Comparison of ENCODE assay signal across 8 cellular contexts in genomic region chr4:22237155-22237751, GRCh38.
A peak's percentile ranks its signal among the peaks of the same experiment; 100 is the strongest.
DNase-seq lines count a peak whose midpoint lies in the region; ATAC-seq and TF ChIP-seq lines count a peak whose summit lies in the region.

No MANE protein-coding gene starts in this region.

- TF ChIP-seq POLR2A in gastroesophageal sphincter (IDR thresholded peaks at IDR 0.05) = no peak

- H3K4me3 Mint-ChIP-seq in T-helper 2 cell treated with Interferon-gamma antibody and Interleukin-4, amounts not matched to agents 5 μg/mL and 100 μg/mL, for 36 hours = peak overlapping the region; percentile 70
- H3K4me3 Mint-ChIP-seq in natural killer cell treated with Interleukin-12 subunit alpha and Interleukin-12 subunit beta and Interleukin-15 and Interleukin-18, amount 100 ng/mL, for 72 hours = peak overlapping the region; percentile 6

- H3K27me3 Mint-ChIP-seq in T-helper 2 cell treated with Interferon-gamma antibody and Interleukin-4, amounts not matched to agents 5 μg/mL and 100 μg/mL, for 36 hours (ENCODE audit: low read depth) = peaks cover 4% of the 10 kb centered on the region
- H3K27me3 Mint-ChIP-seq in natural killer cell treated with Interleukin-12 subunit alpha and Interleukin-12 subunit beta and Interleukin-15 and Interleukin-18, amount 100 ng/mL, for 72 hours = no peaks in the 10 kb centered on the region

- H3K27ac Mint-ChIP-seq in T-helper 2 cell treated with Interferon-gamma antibody and Interleukin-4, amounts not matched to agents 5 μg/mL and 100 μg/mL, for 36 hours = peak overlapping the region; percentile 73
- no peak overlapping the region for H3K27ac Mint-ChIP-seq in natural killer cell treated with Interleukin-12 subunit alpha and Interleukin-12 subunit beta and Interleukin-15 and Interleukin-18, amount 100 ng/mL, for 72 hours

- no peak for TF ChIP-seq EP300 in gastroesophageal sphincter (IDR thresholded peaks at IDR 0.05)

- no peak overlapping the region for H3K27ac ChIP-seq in right atrium auricular region
- no peak overlapping the region for H3K27ac ChIP-seq in duodenal mucosa (ENCODE audit: low read depth, low read length)
- H3K27ac ChIP-seq in gastroesophageal sphincter = no peak overlapping the region

- peaks cover 1% of the 10 kb centered on the region for H3K36me3 Mint-ChIP-seq in T-helper 2 cell treated with Interferon-gamma antibody and Interleukin-4, amounts not matched to agents 5 μg/mL and 100 μg/mL, for 36 hours (ENCODE audit: low read depth)
- H3K36me3 Mint-ChIP-seq in natural killer cell treated with Interleukin-12 subunit alpha and Interleukin-12 subunit beta and Interleukin-15 and Interleukin-18, amount 100 ng/mL, for 72 hours = no peaks in the 10 kb centered on the region

- intact Hi-C loops in Right ventricle myocardium inferior (cut with DNase I) = no loop called here

- peaks cover 21% of the 10 kb centered on the region for H3K4me1 Mint-ChIP-seq in T-helper 2 cell treated with Interferon-gamma antibody and Interleukin-4, amounts not matched to agents 5 μg/mL and 100 μg/mL, for 36 hours (ENCODE audit: low read depth)
- no peaks in the 10 kb centered on the region for H3K4me1 Mint-ChIP-seq in natural killer cell treated with Interleukin-12 subunit alpha and Interleukin-12 subunit beta and Interleukin-15 and Interleukin-18, amount 100 ng/mL, for 72 hours (ENCODE audit: low read depth in 2 of 2)

- H3K9me3 Mint-ChIP-seq in T-helper 2 cell treated with Interferon-gamma antibody and Interleukin-4, amounts not matched to agents 5 μg/mL and 100 μg/mL, for 36 hours = no peaks in the 10 kb centered on the region
- peaks cover 4% of the 10 kb centered on the region for H3K9me3 Mint-ChIP-seq in natural killer cell treated with Interleukin-12 subunit alpha and Interleukin-12 subunit beta and Interleukin-15 and Interleukin-18, amount 100 ng/mL, for 72 hours

- no peaks in the 10 kb centered on the region for H3K27me3 ChIP-seq in right atrium auricular region
- H3K27me3 ChIP-seq in duodenal mucosa (ENCODE audit: control insufficient read depth in 1 of 2, insufficient read depth in 2 of 2, low read length in 2 of 2) = no peaks in the 10 kb centered on the region
- H3K27me3 ChIP-seq in gastroesophageal sphincter = peaks cover 5% of the 10 kb centered on the region

- H3K4me1 ChIP-seq in right atrium auricular region (no peaks in the 10 kb centered on the region), duodenal mucosa (ENCODE audit: control insufficient read depth in 1 of 2, insufficient read depth in 2 of 2, low read length in 2 of 2) (no peaks in the 10 kb centered on the region), gastroesophageal sphincter (no peaks in the 10 kb centered on the region)

- H3K4me3 ChIP-seq in right atrium auricular region (no peak overlapping the region), duodenal mucosa (ENCODE audit: low read depth in 1 of 2, low read length in 2 of 2) (peak overlapping the region; percentile 66 to 67), gastroesophageal sphincter (no peak overlapping the region)

- no peak overlapping the region for H3K9ac ChIP-seq in duodenal mucosa (ENCODE audit: low read depth in 1 of 2, low read length in 2 of 2)

- 17 to 46% methylated on average over 2 to 3 of the region's 4 CpGs for WGBS in gastroesophageal sphincter (ENCODE audit: low coverage in 1 of 2), 2 donors

- DNase-seq in Right ventricle myocardium inferior (ENCODE audit: missing footprints) = no peak
- DNase-seq in right atrium auricular region (ENCODE audit: low spot score) = no peak
- peak; percentile 63 for DNase-seq in T-helper 2 cell treated with Interferon-gamma antibody and Interleukin-4, amounts not matched to agents 5 μg/mL and 100 μg/mL, for 36 hours (ENCODE audit: low spot score)
- DNase-seq in natural killer cell treated with Interleukin-12 subunit alpha and Interleukin-12 subunit beta and Interleukin-15 and Interleukin-18, amount 100 ng/mL, for 72 hours (ENCODE audit: low spot score) = no peak
- DNase-seq in NCI-H2227 (lab: John Stamatoyannopoulos, UW; ENCODE audit: unreplicated experiment) = no peak

- H3K36me3 ChIP-seq in right atrium auricular region (no peaks in the 10 kb centered on the region), duodenal mucosa (ENCODE audit: control insufficient read depth in 1 of 2, insufficient read depth in 2 of 2, low read length in 2 of 2) (no peaks in the 10 kb centered on the region), gastroesophageal sphincter (no peaks in the 10 kb centered on the region)

- peak; percentile 22 for ATAC-seq in Right ventricle myocardium inferior
- ATAC-seq in natural killer cell treated with Interleukin-12 subunit alpha and Interleukin-12 subunit beta and Interleukin-15 and Interleukin-18, amount 100 ng/mL, for 72 hours = peak in 1 of 2 donors; percentile 44
- no peak for ATAC-seq in HG03432 (IDR thresholded peaks at IDR 0.05; ENCODE audit: unreplicated experiment)
- ATAC-seq in gastroesophageal sphincter = no peak

- TF ChIP-seq CTCF in right atrium auricular region (IDR thresholded peaks at IDR 0.05) (no peak), gastroesophageal sphincter (IDR thresholded peaks at IDR 0.05) (no peak)

- H3K9me3 ChIP-seq in right atrium auricular region (no peaks in the 10 kb centered on the region), duodenal mucosa (ENCODE audit: control insufficient read depth in 1 of 2, low read length in 2 of 2) (no peaks in the 10 kb centered on the region), gastroesophageal sphincter (no peaks in the 10 kb centered on the region)

Comparison
In these comparisons a context has a peak if more than half of its experiments do, and no peak if none do; other contexts are left out.
1. H3K4me3 ChIP-seq: peak in duodenal mucosa (2 of 2); none in right atrium auricular region (0 of 2) and gastroesophageal sphincter (0 of 2).